ENCODE assay signal across 28 cellular contexts in the genomic region with DNA sequence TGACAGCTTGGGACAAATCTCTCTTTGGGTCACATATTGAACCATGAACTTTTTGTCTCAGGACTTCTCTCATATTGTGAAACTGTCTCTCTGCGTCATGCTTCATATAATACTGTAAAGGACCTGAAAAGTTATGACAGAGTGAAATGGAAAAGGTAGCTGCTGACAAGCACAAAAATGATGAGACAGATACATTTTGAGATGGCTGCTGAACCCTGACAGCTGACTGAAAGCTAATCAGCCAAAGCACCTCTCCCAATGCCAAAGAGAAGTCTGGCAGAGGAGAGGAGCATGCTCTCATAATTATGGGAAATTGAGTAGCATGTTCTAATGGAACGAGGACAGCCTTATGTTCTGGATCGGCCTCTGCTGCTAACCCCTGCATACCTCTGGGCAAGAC.
"Had no signal": no experiment of that assay in that cellular context is flagged by ENCODE, and none has a peak within 500 bp of the region (broad histone marks: within the 10 kb centered on the region; RNA-seq: fewer than 3 reads in every experiment).

No MANE protein-coding gene starts in this region.

- H3K4me2 ChIP-seq: KMS-11 had no signal

- H3K27ac ChIP-seq: KMS-11, Peyer's patch, SJSA1 had no signal

- DNase-seq: Karpas-422, KBM-7, MM.1S, MV-4-11, NCI-H1092, NCI-H1105, NCI-H1417 treated with DMSO at 0.1 percent for 48 hours, NCI-H1436 treated with DMSO at 0.1 percent for 48 hours, NCI-H1694 treated with DMSO at 0.1 percent for 48 hours, NCI-H187 treated with DMSO at 0.1 percent for 48 hours, NCI-H2029, NCI-H2081, NCI-H2171 treated with DMSO at 0.1 percent for 48 hours, NCI-H2227 treated with DMSO at 0.1 percent for 48 hours, NCI-H345, NCI-H510A treated with DMSO at 0.1 percent for 48 hours, NCI-H524 treated with DMSO at 0.1 percent for 48 hours, NCI-H526 treated with DMSO at 0.1 percent for 48 hours, NCI-H774, OCI-M1, PC-3, Peyer's patch, Right ventricle myocardium superior, RPMI8226, SHP77 treated with DMSO at 0.1 percent for 48 hours had no signal

- H3K9ac ChIP-seq: KMS-11 had no signal

- ATAC-seq: PC-3, SK-N-SH treated with all-trans-retinoic acid at 6 μM for 48 hours had no signal

- H3K27me3 ChIP-seq: Peyer's patch, SJSA1 had no signal

- H3K4me3 ChIP-seq: Peyer's patch, SJSA1 had no signal

- H3K9me3 ChIP-seq: Peyer's patch, SJSA1 had no signal

- H3K36me3 ChIP-seq: Peyer's patch, SJSA1 had no signal

- H3K4me1 ChIP-seq: Peyer's patch, SJSA1 had no signal
